In genomic region chr21:24375201-24375600, GRCh38 we compare ENCODE assay signal across 11 cellular contexts.
DNase-seq lines count a peak whose midpoint lies in the region; ATAC-seq and TF ChIP-seq lines count a peak whose summit lies in the region.
"Had no signal": no experiment of that assay in that cellular context is flagged by ENCODE, and none has a peak within 500 bp of the region (broad histone marks: within the 10 kb centered on the region; RNA-seq: fewer than 3 reads in every experiment).

No MANE protein-coding gene starts in this region.

- no peak for TF ChIP-seq CTCF in vagina (IDR thresholded peaks at IDR 0.05)
- TF ChIP-seq CTCF in colonic mucosa (IDR thresholded peaks at IDR 0.05), result no peak

- ATAC-seq in GM19397 (IDR thresholded peaks at IDR 0.05; ENCODE audit: unreplicated experiment) (peak; percentile 63), HG03521 (IDR thresholded peaks at IDR 0.05; ENCODE audit: unreplicated experiment) (peak; percentile 61)
- peak; percentile 34 to 37 for ATAC-seq in activated naive CD4-positive, alpha-beta T cell treated with anti-CD3 and anti-CD28 coated beads, Interleukin-2, amount 50 U/mL, for 72 hours

- no peaks in the 10 kb centered on the region for H3K9me3 ChIP-seq in vagina
- H3K9me3 ChIP-seq in colonic mucosa, result no peaks in the 10 kb centered on the region
- H3K9me3 ChIP-seq: uterus had no signal

- DNase-seq in CD1c-positive myeloid dendritic cell (ENCODE audit: extremely low spot score), result peak; percentile 30
- peak in 1 of 2 donors; percentile 19 for DNase-seq in activated naive CD4-positive, alpha-beta T cell treated with anti-CD3 and anti-CD28 coated beads, Interleukin-2, amount 50 U/mL, for 72 hours (ENCODE audit: low spot score in 2 of 2)
- no peak for DNase-seq in vagina (ENCODE audit: extremely low spot score in 2 of 2)
- no peak for DNase-seq in OCI-M2 (lab: John Stamatoyannopoulos, UW; ENCODE audit: unreplicated experiment)
- no peak for DNase-seq in SIG-M5 treated with dmso at 0.1 percent for 504 hours (lab: John Stamatoyannopoulos, UW; ENCODE audit: unreplicated experiment)
- no peak for DNase-seq in colonic mucosa
- DNase-seq: left ventricle myocardium inferior, NCI-H446, uterus had no signal

- no peak for TF ChIP-seq POLR2A in vagina (IDR thresholded peaks at IDR 0.05)

- H3K27ac Mint-ChIP-seq in activated naive CD4-positive, alpha-beta T cell treated with anti-CD3 and anti-CD28 coated beads, Interleukin-2, amount 50 U/mL, for 72 hours, result no peak overlapping the region

- intact Hi-C loops in vagina (cut with DNase I) (no loop called here), colonic mucosa (cut with DNase I) (no loop called here)

- H3K4me1 ChIP-seq in vagina (no peaks in the 10 kb centered on the region), colonic mucosa (no peaks in the 10 kb centered on the region)
- H3K4me1 ChIP-seq: left ventricle myocardium inferior, uterus had no signal

- no peaks in the 10 kb centered on the region for H3K36me3 Mint-ChIP-seq in activated naive CD4-positive, alpha-beta T cell treated with anti-CD3 and anti-CD28 coated beads, Interleukin-2, amount 50 U/mL, for 72 hours

- H3K36me3 ChIP-seq in vagina (no peaks in the 10 kb centered on the region), colonic mucosa (no peaks in the 10 kb centered on the region)
- H3K36me3 ChIP-seq: left ventricle myocardium inferior, uterus had no signal

- H3K27me3 ChIP-seq in vagina (no peaks in the 10 kb centered on the region), colonic mucosa (no peaks in the 10 kb centered on the region)
- H3K27me3 ChIP-seq: uterus had no signal

- H3K4me3 ChIP-seq in vagina (no peak overlapping the region), colonic mucosa (no peak overlapping the region)
- H3K4me3 ChIP-seq: left ventricle myocardium inferior, uterus had no signal

- H3K9me3 Mint-ChIP-seq in activated naive CD4-positive, alpha-beta T cell treated with anti-CD3 and anti-CD28 coated beads, Interleukin-2, amount 50 U/mL, for 72 hours, result no peaks in the 10 kb centered on the region

- no peak overlapping the region for H3K9ac ChIP-seq in colonic mucosa (ENCODE audit: low read depth in 2 of 2, low read length in 2 of 2)

- H3K27ac ChIP-seq in vagina (no peak overlapping the region), colonic mucosa (no peak overlapping the region)
- H3K27ac ChIP-seq: left ventricle myocardium inferior, uterus had no signal
